ENCODE assay signal across 1 cellular context in the genomic region with DNA sequence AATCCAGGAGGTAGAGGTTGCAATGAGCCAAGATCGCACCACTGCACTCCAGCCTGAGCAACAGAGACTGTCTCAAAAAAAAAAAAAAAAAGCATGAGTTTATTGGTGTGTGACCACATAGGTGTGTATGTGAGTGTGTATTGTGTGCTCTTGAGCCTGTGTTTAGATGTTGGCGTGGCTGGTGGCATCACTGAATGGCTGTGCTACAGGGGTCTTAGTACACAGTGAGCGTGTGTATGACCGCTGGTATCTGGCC.
TF ChIP-seq lines count a peak whose summit lies in the region.

No MANE protein-coding gene starts in this region.

TF ChIP-seq in endothelial cell of umbilical vein, 7 proteins besides CTCF, POLR2A, EP300 and RAD21:
- TF ChIP-seq JUN (IDR thresholded peaks at IDR 0.05; ENCODE audit: borderline replicate concordance, insufficient read depth, insufficient read length, low read depth) (no peak), GATA2 (IDR thresholded peaks at IDR 0.05; ENCODE audit: insufficient read depth, insufficient read length, low read depth, low read length) (no peak), POLR2AphosphoS5 (IDR thresholded peaks at IDR 0.05; ENCODE audit: insufficient read depth, low read depth, low read length) (no peak), MYC (IDR thresholded peaks at IDR 0.05; ENCODE audit: low read depth, low read length) (no peak), EZH2 (IDR thresholded peaks at IDR 0.05; ENCODE audit: borderline replicate concordance, low read depth, low read length, severe bottlenecking) (no peak), FOS (IDR thresholded peaks at IDR 0.05; ENCODE audit: borderline replicate concordance, insufficient read depth, low read length) (no peak)
- TF ChIP-seq, protein P1, sequence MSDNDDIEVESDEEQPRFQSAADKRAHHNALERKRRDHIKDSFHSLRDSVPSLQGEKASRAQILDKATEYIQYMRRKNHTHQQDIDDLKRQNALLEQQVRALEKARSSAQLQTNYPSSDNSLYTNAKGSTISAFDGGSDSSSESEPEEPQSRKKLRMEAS (IDR thresholded peaks at IDR 0.05; ENCODE audit: insufficient read depth, insufficient read length): no peak
TF ChIP-seq in endothelial cell of umbilical vein: peak in this region for 0.
